1 cellular context compared by ENCODE assay signal in the genomic region with DNA sequence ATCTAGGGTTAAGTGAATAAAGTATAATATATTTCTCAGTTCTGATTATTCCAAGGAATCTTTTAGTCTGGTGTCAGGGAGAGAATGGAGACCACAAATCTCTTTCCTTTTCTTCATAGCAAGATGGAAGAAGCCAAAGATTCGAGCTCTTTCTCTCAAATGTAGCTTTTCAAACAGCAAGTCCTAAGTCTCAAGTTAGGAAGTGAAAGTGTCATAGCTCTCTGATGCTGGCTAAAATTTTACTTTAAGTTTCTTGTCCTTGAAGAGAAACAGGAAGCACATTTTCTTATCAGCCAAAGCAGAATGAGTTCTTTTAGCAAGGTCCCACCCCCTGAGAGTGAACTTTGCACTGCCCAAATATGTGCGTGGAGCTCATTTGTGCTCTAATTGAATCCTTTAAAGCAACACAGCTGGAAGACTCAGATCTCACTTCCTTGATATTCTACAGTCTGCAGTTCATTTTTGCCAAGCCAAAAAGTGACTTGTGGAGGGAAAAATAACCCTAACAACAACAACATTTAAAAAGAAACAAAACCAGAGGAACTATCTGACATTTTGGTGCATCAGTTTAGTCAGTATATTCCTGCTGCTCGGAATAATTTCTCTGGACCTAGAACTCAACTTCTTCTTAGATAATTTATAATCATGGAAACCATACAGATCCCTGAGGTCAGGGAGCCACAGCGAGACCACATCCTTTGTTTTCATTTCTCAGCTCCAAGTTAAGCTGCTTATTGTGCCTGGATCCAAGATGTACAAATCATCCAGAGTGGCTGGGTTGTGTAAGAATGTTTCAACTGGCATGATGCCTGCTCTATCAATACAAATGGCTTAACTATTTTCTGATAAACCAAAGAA.
A peak's percentile ranks its signal among the peaks of the same experiment; 100 is the strongest.
TF ChIP-seq lines count a peak whose summit lies in the region.

No MANE protein-coding gene starts in this region.

TF ChIP-seq in GM12878, 131 proteins besides CTCF, POLR2A, EP300 and RAD21 (continued from another document):
- TF ChIP-seq ZNF687 (IDR thresholded peaks at IDR 0.05) (no peak; the same call in 1 of the 2 replicates), CHD4 (IDR thresholded peaks at IDR 0.05) (no peak), ETV6 (conservative IDR thresholded peaks at IDR 0.05 in 1 of 2, IDR thresholded peaks at IDR 0.05 in 1 of 2; ENCODE audit: borderline replicate concordance in 1 of 2, low read depth in 1 of 2) (peak in 1 of 2 experiments; percentile 44; a peak in 1 of 4 replicates), MYB (IDR thresholded peaks at IDR 0.05; ENCODE audit: borderline replicate concordance, low read depth, low read length) (no peak)
- TF ChIP-seq, protein P1, sequence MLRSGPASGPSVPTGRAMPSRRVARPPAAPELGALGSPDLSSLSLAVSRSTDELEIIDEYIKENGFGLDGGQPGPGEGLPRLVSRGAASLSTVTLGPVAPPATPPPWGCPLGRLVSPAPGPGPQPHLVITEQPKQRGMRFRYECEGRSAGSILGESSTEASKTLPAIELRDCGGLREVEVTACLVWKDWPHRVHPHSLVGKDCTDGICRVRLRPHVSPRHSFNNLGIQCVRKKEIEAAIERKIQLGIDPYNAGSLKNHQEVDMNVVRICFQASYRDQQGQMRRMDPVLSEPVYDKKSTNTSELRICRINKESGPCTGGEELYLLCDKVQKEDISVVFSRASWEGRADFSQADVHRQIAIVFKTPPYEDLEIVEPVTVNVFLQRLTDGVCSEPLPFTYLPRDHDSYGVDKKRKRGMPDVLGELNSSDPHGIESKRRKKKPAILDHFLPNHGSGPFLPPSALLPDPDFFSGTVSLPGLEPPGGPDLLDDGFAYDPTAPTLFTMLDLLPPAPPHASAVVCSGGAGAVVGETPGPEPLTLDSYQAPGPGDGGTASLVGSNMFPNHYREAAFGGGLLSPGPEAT (IDR thresholded peaks at IDR 0.05; ENCODE audit: low read depth), result peak; percentile 54
TF ChIP-seq in GM12878: peak in this region for 22.
